In the genomic region with DNA sequence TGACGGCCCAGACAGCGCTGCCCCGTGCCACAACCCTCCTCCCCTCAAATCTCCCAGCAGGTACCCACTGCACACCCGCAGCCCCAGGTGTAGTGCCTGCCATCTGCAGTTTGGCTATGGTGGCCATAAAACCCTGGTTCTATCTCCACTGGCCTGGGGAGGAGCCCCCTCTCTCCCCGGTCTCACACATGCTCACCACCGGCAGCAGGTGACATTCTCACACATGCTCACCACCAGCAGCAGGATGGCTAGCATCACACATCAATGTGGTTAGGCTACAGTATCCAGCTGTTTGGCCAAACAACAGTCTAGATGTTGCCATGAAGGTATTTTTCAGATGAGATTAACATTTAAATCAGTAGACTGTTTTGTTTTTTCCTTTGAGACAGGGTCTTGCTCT, we compare ENCODE assay signal across 15 cellular contexts.
"Had no signal": no experiment of that assay in that cellular context is flagged by ENCODE, and none has a peak within 500 bp of the region (broad histone marks: within the 10 kb centered on the region; RNA-seq: fewer than 3 reads in every experiment).

No MANE protein-coding gene starts in this region.

- H3K36me3 Mint-ChIP-seq: T-cell had no signal

- H3K27me3 ChIP-seq: cardiac muscle cell, esophagus squamous epithelium, stomach, testis, upper lobe of left lung had no signal

- H3K4me3 ChIP-seq: cardiac muscle cell, esophagus squamous epithelium, stomach, testis, upper lobe of left lung had no signal

- H3K27ac Mint-ChIP-seq: activated naive CD4-positive, alpha-beta T cell treated with anti-CD3 and anti-CD28 coated beads for 36 hours; activated naive CD8-positive, alpha-beta T cell treated with anti-CD3 and anti-CD28 coated beads, Interleukin-2, amount 50 U/mL, for 24 hours; activated T-helper 2 cell treated with anti-CD3 and anti-CD28 coated beads, Interferon-gamma antibody, Interleukin-2, Interleukin-4, amounts not matched to agents 10 μg/mL and 5 μg/mL and 100 μg/mL, durations not matched to agents 14 hours and 24 hours and 36 hours; nephron; T-cell had no signal

- H3K4me3 Mint-ChIP-seq: activated naive CD4-positive, alpha-beta T cell treated with anti-CD3 and anti-CD28 coated beads for 36 hours; activated naive CD8-positive, alpha-beta T cell treated with anti-CD3 and anti-CD28 coated beads, Interleukin-2, amount 50 U/mL, for 24 hours; nephron; T-cell had no signal

- H3K36me3 ChIP-seq: cardiac muscle cell, esophagus squamous epithelium, stomach had no signal

- H3K27me3 Mint-ChIP-seq: activated naive CD8-positive, alpha-beta T cell treated with anti-CD3 and anti-CD28 coated beads, Interleukin-2, amount 50 U/mL, for 24 hours; T-cell had no signal

- H3K9me3 ChIP-seq: esophagus squamous epithelium, stomach, testis, upper lobe of left lung had no signal

- ATAC-seq: activated CD4-positive, CD25-positive, alpha-beta regulatory T cell treated with anti-CD3 and anti-CD28 coated beads, Interleukin-2, amount 50 U/mL, for 24 hours; activated naive CD8-positive, alpha-beta T cell treated with anti-CD3 and anti-CD28 coated beads, Interleukin-2, amount 50 U/mL, for 24 hours; sciatic nerve; T-cell had no signal

- DNase-seq: activated naive CD4-positive, alpha-beta T cell treated with anti-CD3 and anti-CD28 coated beads for 36 hours; activated naive CD8-positive, alpha-beta T cell treated with anti-CD3 and anti-CD28 coated beads, Interleukin-2, amount 50 U/mL, for 24 hours; esophagus squamous epithelium; hypothalamus; mesenchymal stem cell; stomach; T1000; testis; upper lobe of left lung had no signal

- H3K9me3 Mint-ChIP-seq: activated naive CD4-positive, alpha-beta T cell treated with anti-CD3 and anti-CD28 coated beads for 36 hours; activated naive CD8-positive, alpha-beta T cell treated with anti-CD3 and anti-CD28 coated beads, Interleukin-2, amount 50 U/mL, for 24 hours; activated T-helper 2 cell treated with anti-CD3 and anti-CD28 coated beads, Interferon-gamma antibody, Interleukin-2, Interleukin-4, amounts not matched to agents 10 μg/mL and 5 μg/mL and 100 μg/mL, durations not matched to agents 14 hours and 24 hours and 36 hours; nephron; T-cell had no signal

- H3K27ac ChIP-seq: esophagus squamous epithelium, stomach had no signal
